In genomic region chr7:75889223-75889825, GRCh38 we compare ENCODE assay signal across 1 cellular context.
TF ChIP-seq lines count a peak whose summit lies in the region.

No MANE protein-coding gene starts in this region.

TF ChIP-seq in HepG2, 621 proteins besides CTCF, POLR2A, EP300 and RAD21:
- TF ChIP-seq AGO2 (optimal IDR thresholded peaks at IDR 0.05; ENCODE audit: low read depth, low read length) (peak; percentile 46), SSRP1 (CRISPR knock-in tag; IDR thresholded peaks at IDR 0.05) (0 out of 2 replicates have a peak, but pooled peaks have one; percentile 42), DRAP1 (CRISPR knock-in tag; IDR thresholded peaks at IDR 0.05) (no peak), ZNF414 (CRISPR knock-in tag; IDR thresholded peaks at IDR 0.05) (no peak)
